ENCODE assay signal across 1 cellular context in the genomic region with DNA sequence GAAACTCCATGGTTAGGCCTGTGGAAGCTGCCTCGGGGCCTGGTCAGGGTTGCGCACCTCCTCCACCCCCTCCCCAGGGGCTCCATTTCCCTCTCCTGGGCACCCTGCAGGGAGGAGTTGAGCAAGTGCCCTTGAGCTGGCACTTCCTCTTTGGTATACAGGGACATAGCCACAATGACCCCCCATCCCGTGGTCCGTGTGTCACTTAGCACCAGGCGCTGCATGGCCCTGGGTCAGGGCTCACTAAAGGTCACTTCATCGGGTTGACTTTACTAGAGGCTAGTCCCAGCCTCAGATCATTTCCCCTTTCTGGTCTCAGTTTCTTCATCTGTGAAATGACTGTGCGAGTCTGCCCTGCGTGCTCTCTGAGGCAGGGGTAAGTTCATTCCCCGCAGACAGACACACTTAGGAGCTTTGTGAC.
A peak's percentile ranks its signal among the peaks of the same experiment; 100 is the strongest.
TF ChIP-seq lines count a peak whose summit lies in the region.

No MANE protein-coding gene starts in this region.

TF ChIP-seq in GM12878, 131 proteins besides CTCF, POLR2A, EP300 and RAD21 (continued from another document):
- TF ChIP-seq, protein P1, sequence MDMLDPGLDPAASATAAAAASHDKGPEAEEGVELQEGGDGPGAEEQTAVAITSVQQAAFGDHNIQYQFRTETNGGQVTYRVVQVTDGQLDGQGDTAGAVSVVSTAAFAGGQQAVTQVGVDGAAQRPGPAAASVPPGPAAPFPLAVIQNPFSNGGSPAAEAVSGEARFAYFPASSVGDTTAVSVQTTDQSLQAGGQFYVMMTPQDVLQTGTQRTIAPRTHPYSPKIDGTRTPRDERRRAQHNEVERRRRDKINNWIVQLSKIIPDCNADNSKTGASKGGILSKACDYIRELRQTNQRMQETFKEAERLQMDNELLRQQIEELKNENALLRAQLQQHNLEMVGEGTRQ (IDR thresholded peaks at IDR 0.05; ENCODE audit: borderline replicate concordance, low read depth, low read length): no peak
- TF ChIP-seq JUND (IDR thresholded peaks at IDR 0.05; ENCODE audit: low read depth, low read length) (peak; percentile 33; the same call in 1 of the 2 replicates), RELA (IDR thresholded peaks at IDR 0.05; ENCODE audit: borderline replicate concordance, partially characterized antibody) (peak; percentile 4), EED (IDR thresholded peaks at IDR 0.05; ENCODE audit: low read depth) (peak; percentile 73), SMAD5 (IDR thresholded peaks at IDR 0.05; ENCODE audit: low read depth) (no peak), CREM (IDR thresholded peaks at IDR 0.05; ENCODE audit: low read depth) (peak; percentile 33), TCF3 (IDR thresholded peaks at IDR 0.05; ENCODE audit: borderline replicate concordance, insufficient read depth, low read depth, low read length) (peak; percentile 10; the same call in 1 of the 2 replicates), KAT2A (conservative IDR thresholded peaks at IDR 0.05; ENCODE audit: control insufficient read depth, low read depth, low read length) (no peak), IKZF1 (conservative IDR thresholded peaks at IDR 0.05) (peak; percentile 84), CBFB (IDR thresholded peaks at IDR 0.05; ENCODE audit: low read depth) (0 out of 2 replicates have a peak, but pooled peaks have one; percentile 29), YBX1 (IDR thresholded peaks at IDR 0.05) (no peak), JUNB (IDR thresholded peaks at IDR 0.05) (peak; percentile 56; the same call in 1 of the 2 replicates), CBX3 (IDR thresholded peaks at IDR 0.05; ENCODE audit: borderline replicate concordance, low read depth) (no peak), BACH1 (IDR thresholded peaks at IDR 0.05; ENCODE audit: borderline replicate concordance) (0 out of 2 replicates have a peak, but pooled peaks have one; percentile 38), MEF2B (IDR thresholded peaks at IDR 0.05; ENCODE audit: partially characterized antibody, poor library complexity, severe bottlenecking) (peak; percentile 80), SMARCA5 (IDR thresholded peaks at IDR 0.05) (peak; percentile 85; the same call in 1 of the 2 replicates), NBN (IDR thresholded peaks at IDR 0.05) (peak; percentile 75; the same call in 1 of the 2 replicates), NFIC (IDR thresholded peaks at IDR 0.05; ENCODE audit: low read depth, low read length) (no peak), IKZF2 (IDR thresholded peaks at IDR 0.05) (peak; percentile 68 to 70), SMC3 (IDR thresholded peaks at IDR 0.05; ENCODE audit: borderline replicate concordance, low read length) (no peak), IRF4 (IDR thresholded peaks at IDR 0.05; ENCODE audit: low read depth, low read length) (peak; percentile 67; the same call in 1 of the 2 replicates), RBBP5 (conservative IDR thresholded peaks at IDR 0.05) (no peak), GABPA (IDR thresholded peaks at IDR 0.05; ENCODE audit: low read depth) (no peak), GATAD2B (conservative IDR thresholded peaks at IDR 0.05; ENCODE audit: low read depth) (peak; percentile 76), TCF7 (IDR thresholded peaks at IDR 0.05; ENCODE audit: borderline replicate concordance) (no peak), PAX5 (IDR thresholded peaks at IDR 0.05; ENCODE audit: borderline replicate concordance, low read depth, low read length) (peak; percentile 16; the same call in 1 of the 2 replicates), CREB1 (IDR thresholded peaks at IDR 0.05; ENCODE audit: low read depth) (no peak), YY1 (IDR thresholded peaks at IDR 0.05; ENCODE audit: low read depth, low read length) (no peak), MTA2 (IDR thresholded peaks at IDR 0.05; ENCODE audit: low read depth) (peak; percentile 69), ZNF622 (IDR thresholded peaks at IDR 0.05) (no peak), RB1 (IDR thresholded peaks at IDR 0.05; ENCODE audit: borderline replicate concordance) (no peak), NR2C1 (IDR thresholded peaks at IDR 0.05) (peak; percentile 59; the same call in 1 of the 2 replicates), DPF2 (IDR thresholded peaks at IDR 0.05) (peak; percentile 87), RAD51 (IDR thresholded peaks at IDR 0.05) (no peak), NR2F1 (conservative IDR thresholded peaks at IDR 0.05) (peak; percentile 97)
- TF ChIP-seq, protein P2, sequence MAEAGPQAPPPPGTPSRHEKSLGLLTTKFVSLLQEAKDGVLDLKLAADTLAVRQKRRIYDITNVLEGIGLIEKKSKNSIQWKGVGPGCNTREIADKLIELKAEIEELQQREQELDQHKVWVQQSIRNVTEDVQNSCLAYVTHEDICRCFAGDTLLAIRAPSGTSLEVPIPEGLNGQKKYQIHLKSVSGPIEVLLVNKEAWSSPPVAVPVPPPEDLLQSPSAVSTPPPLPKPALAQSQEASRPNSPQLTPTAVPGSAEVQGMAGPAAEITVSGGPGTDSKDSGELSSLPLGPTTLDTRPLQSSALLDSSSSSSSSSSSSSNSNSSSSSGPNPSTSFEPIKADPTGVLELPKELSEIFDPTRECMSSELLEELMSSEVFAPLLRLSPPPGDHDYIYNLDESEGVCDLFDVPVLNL (IDR thresholded peaks at IDR 0.05; ENCODE audit: low read depth, low read length): no peak
- TF ChIP-seq, protein P3, sequence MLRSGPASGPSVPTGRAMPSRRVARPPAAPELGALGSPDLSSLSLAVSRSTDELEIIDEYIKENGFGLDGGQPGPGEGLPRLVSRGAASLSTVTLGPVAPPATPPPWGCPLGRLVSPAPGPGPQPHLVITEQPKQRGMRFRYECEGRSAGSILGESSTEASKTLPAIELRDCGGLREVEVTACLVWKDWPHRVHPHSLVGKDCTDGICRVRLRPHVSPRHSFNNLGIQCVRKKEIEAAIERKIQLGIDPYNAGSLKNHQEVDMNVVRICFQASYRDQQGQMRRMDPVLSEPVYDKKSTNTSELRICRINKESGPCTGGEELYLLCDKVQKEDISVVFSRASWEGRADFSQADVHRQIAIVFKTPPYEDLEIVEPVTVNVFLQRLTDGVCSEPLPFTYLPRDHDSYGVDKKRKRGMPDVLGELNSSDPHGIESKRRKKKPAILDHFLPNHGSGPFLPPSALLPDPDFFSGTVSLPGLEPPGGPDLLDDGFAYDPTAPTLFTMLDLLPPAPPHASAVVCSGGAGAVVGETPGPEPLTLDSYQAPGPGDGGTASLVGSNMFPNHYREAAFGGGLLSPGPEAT (IDR thresholded peaks at IDR 0.05; ENCODE audit: low read depth): peak; percentile 41; the same call in 1 of the 2 replicates
- TF ChIP-seq, protein P4, sequence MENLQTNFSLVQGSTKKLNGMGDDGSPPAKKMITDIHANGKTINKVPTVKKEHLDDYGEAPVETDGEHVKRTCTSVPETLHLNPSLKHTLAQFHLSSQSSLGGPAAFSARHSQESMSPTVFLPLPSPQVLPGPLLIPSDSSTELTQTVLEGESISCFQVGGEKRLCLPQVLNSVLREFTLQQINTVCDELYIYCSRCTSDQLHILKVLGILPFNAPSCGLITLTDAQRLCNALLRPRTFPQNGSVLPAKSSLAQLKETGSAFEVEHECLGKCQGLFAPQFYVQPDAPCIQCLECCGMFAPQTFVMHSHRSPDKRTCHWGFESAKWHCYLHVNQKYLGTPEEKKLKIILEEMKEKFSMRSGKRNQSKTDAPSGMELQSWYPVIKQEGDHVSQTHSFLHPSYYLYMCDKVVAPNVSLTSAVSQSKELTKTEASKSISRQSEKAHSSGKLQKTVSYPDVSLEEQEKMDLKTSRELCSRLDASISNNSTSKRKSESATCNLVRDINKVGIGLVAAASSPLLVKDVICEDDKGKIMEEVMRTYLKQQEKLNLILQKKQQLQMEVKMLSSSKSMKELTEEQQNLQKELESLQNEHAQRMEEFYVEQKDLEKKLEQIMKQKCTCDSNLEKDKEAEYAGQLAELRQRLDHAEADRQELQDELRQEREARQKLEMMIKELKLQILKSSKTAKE (IDR thresholded peaks at IDR 0.05; ENCODE audit: low read depth, poor library complexity, severe bottlenecking): peak; percentile 77
- TF ChIP-seq, protein P5, sequence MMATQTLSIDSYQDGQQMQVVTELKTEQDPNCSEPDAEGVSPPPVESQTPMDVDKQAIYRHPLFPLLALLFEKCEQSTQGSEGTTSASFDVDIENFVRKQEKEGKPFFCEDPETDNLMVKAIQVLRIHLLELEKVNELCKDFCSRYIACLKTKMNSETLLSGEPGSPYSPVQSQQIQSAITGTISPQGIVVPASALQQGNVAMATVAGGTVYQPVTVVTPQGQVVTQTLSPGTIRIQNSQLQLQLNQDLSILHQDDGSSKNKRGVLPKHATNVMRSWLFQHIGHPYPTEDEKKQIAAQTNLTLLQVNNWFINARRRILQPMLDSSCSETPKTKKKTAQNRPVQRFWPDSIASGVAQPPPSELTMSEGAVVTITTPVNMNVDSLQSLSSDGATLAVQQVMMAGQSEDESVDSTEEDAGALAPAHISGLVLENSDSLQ (IDR thresholded peaks at IDR 0.05): 0 out of 2 replicates have a peak, but pooled peaks have one; percentile 30
- TF ChIP-seq, protein P6, sequence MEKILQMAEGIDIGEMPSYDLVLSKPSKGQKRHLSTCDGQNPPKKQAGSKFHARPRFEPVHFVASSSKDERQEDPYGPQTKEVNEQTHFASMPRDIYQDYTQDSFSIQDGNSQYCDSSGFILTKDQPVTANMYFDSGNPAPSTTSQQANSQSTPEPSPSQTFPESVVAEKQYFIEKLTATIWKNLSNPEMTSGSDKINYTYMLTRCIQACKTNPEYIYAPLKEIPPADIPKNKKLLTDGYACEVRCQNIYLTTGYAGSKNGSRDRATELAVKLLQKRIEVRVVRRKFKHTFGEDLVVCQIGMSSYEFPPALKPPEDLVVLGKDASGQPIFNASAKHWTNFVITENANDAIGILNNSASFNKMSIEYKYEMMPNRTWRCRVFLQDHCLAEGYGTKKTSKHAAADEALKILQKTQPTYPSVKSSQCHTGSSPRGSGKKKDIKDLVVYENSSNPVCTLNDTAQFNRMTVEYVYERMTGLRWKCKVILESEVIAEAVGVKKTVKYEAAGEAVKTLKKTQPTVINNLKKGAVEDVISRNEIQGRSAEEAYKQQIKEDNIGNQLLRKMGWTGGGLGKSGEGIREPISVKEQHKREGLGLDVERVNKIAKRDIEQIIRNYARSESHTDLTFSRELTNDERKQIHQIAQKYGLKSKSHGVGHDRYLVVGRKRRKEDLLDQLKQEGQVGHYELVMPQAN (conservative IDR thresholded peaks at IDR 0.05): 0 out of 2 replicates have a peak, but pooled peaks have one; percentile 49
TF ChIP-seq in GM12878: peak in this region for 28.
